21 cellular contexts compared by ENCODE assay signal in the genomic region with DNA sequence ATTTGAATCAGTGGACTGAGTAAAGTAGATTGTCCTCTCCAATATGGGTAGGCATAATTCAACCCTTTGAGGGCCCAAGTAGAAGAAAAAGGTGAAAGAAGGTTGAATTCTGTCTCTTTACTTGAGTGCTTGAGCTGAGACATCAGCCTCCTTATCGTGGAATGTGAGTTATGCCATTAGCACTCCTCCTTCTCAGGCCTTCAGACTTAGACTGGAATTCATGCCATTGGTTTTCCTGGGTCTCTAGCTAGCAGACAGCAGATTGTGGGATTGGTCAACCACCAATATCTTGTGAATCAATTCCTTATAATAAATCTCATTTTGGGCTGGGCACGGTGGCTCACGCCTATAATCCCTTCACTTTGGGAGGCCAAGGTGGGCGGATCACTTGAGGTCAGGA.
"Had no signal": no experiment of that assay in that cellular context is flagged by ENCODE, and none has a peak within 500 bp of the region (broad histone marks: within the 10 kb centered on the region; RNA-seq: fewer than 3 reads in every experiment).

No MANE protein-coding gene starts in this region.

- DNase-seq: activated B cell treated with CpG ODN at 0.5 μM for 24 hours; activated CD4-positive, alpha-beta T cell treated with anti-CD3 and anti-CD28 coated beads for 36 hours; activated CD4-positive, alpha-beta T cell treated with anti-CD3 and anti-CD28 coated beads, Interleukin-2, amount 50 U/mL, for 4 hours; activated CD8-positive, alpha-beta memory T cell treated with anti-CD3 and anti-CD28 coated beads, Interleukin-2, amount 50 U/mL, for 48 hours; activated naive CD4-positive, alpha-beta T cell; activated T-cell treated with anti-CD3 and anti-CD28 coated beads, Interleukin-2, amount 50 U/mL, for 4 hours; adrenal gland; dermis blood vessel endothelial cell; effector memory CD4-positive, alpha-beta T cell; gastrocnemius medialis; hippocampal formation; left colon; lower lobe of right lung; ovary; psoas muscle; stimulated activated CD4-positive, alpha-beta T cell treated with anti-CD3 and anti-CD28 coated beads, Interleukin-4, amount 100 ng/mL, for 24 hours; stimulated activated naive CD8-positive, alpha-beta T cell treated with anti-CD3 and anti-CD28 coated beads, Interleukin-15, Interleukin-2, amounts not matched to agents 100 U/mL and 50 U/mL, for 24 hours; SW 1271; T-helper 17 cell; upper lobe of right lung had no signal

- H3K27ac ChIP-seq: adrenal gland, gastrocnemius medialis, lower lobe of right lung, ovary, psoas muscle, right atrium auricular region, upper lobe of right lung had no signal

- H3K27me3 ChIP-seq: adrenal gland, gastrocnemius medialis, ovary, right atrium auricular region, upper lobe of right lung had no signal

- H3K9me3 ChIP-seq: adrenal gland, gastrocnemius medialis, lower lobe of right lung, ovary, psoas muscle, right atrium auricular region, upper lobe of right lung had no signal

- H3K4me1 ChIP-seq: adrenal gland, gastrocnemius medialis, lower lobe of right lung, psoas muscle, right atrium auricular region, upper lobe of right lung had no signal

- H3K4me3 ChIP-seq: adrenal gland, gastrocnemius medialis, lower lobe of right lung, ovary, psoas muscle, right atrium auricular region, upper lobe of right lung had no signal

- H3K36me3 ChIP-seq: adrenal gland, gastrocnemius medialis, ovary, right atrium auricular region, upper lobe of right lung had no signal
